Comparison of ENCODE assay signal across 8 cellular contexts in the genomic region with DNA sequence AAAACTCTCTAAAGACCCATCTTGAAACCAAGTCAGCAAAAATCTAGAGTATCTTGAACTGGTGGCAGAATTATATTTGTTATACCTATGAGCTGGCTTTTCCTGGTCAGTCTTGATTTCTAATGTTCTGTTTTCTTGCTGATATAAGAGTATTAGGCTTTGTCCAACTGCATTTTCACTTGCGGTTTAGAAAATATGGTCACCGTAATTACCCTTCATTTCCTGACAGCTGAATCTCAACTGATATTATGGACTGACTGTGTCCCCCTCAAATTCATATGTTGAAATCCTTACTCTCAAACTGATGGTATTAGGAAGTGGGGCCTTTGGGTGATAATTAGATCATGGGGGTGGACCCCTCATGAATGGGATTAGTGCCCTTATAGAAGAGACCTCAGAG.
DNase-seq lines count a peak whose midpoint lies in the region; ATAC-seq, FAIRE-seq and TF ChIP-seq lines count a peak whose summit lies in the region.

No MANE protein-coding gene starts in this region.

- FAIRE-seq in astrocyte (lab: Jason Lieb, UNC): no peak

- 93 to 98% (median 96%) methylated on average over 2 of the region's 2 CpGs for WGBS in ovary, 3 donors

- H3K4me3 Mint-ChIP-seq in CD4-positive, CD25-positive, alpha-beta regulatory T cell: no peak overlapping the region
- peak overlapping the region; percentile 42 for H3K4me3 Mint-ChIP-seq in astrocyte (ENCODE audit: unreplicated experiment)
- peak overlapping the region in 1 of 3 experiments; percentile 13 for H3K4me3 Mint-ChIP-seq in nephron

- POLR2A ChIA-PET in HEK293T (lab: Yijun Ruan, JAX): interaction anchor here (1.0 to 1.5 kb wide), 3 partner anchors 145 to 156 kb away, joined by 3 to 5 read pairs (median 3); no protein-coding TSS in a partner anchor

- H3K27me3 Mint-ChIP-seq in CD4-positive, CD25-positive, alpha-beta regulatory T cell: peaks cover under 1% of the 10 kb centered on the region
- H3K27me3 Mint-ChIP-seq in astrocyte (ENCODE audit: low read depth, unreplicated experiment) (no peaks in the 10 kb centered on the region), nephron (ENCODE audit: low read depth) (no peaks in the 10 kb centered on the region)

- no peaks in the 10 kb centered on the region for H3K36me3 ChIP-seq in CD4-positive, CD25-positive, alpha-beta regulatory T cell (ENCODE audit: control insufficient read depth, insufficient read depth, low read length)
- no peaks in the 10 kb centered on the region for H3K36me3 ChIP-seq in astrocyte (ENCODE audit: insufficient read depth, low read length)
- no peaks in the 10 kb centered on the region for H3K36me3 ChIP-seq in ovary

- no peak for TF ChIP-seq EP300 in ovary (IDR thresholded peaks at IDR 0.05)

- no peaks in the 10 kb centered on the region for H4K20me1 ChIP-seq in astrocyte (ENCODE audit: insufficient read depth, low read length)

- peak overlapping the region; percentile 83 for H2AFZ ChIP-seq in astrocyte (ENCODE audit: low read depth, low read length)

- peak overlapping the region; percentile 61 for H3K4me2 ChIP-seq in astrocyte (ENCODE audit: low read length)

- no peak for DNase-seq in CD4-positive, CD25-positive, alpha-beta regulatory T cell
- DNase-seq in astrocyte (ENCODE audit: low read depth): no peak
- DNase-seq in stimulated activated CD4-positive, alpha-beta T cell treated with anti-CD3 and anti-CD28 coated beads, Interleukin-1b, Interleukin-23, amount 100 ng/mL, for 48 hours: no peak
- DNase-seq in NCI-H2107 (lab: John Stamatoyannopoulos, UW): no peak
- no peak for DNase-seq in HEK293T (ENCODE audit: extremely low spot score)
- no peak for DNase-seq in ovary

- H3K27ac ChIP-seq in CD4-positive, CD25-positive, alpha-beta regulatory T cell (ENCODE audit: insufficient read depth, low read length, poor library complexity, severe bottlenecking): no peak overlapping the region
- H3K27ac ChIP-seq in astrocyte (ENCODE audit: low read depth, low read length) (no peak overlapping the region), ovary (peak overlapping the region in 1 of 2 donors; percentile 68)

- no peak for ATAC-seq in CD4-positive, CD25-positive, alpha-beta regulatory T cell (ENCODE audit: low read depth in 2 of 2)
- peak; percentile 4 for ATAC-seq in HG03135 (IDR thresholded peaks at IDR 0.05; ENCODE audit: unreplicated experiment)

- H3K79me2 ChIP-seq in astrocyte (ENCODE audit: insufficient read depth, low read length): no peaks in the 10 kb centered on the region

- peak overlapping the region; percentile 54 to 96 (median 89) for H3K27ac Mint-ChIP-seq in CD4-positive, CD25-positive, alpha-beta regulatory T cell
- H3K27ac Mint-ChIP-seq in astrocyte (ENCODE audit: unreplicated experiment): peak overlapping the region; percentile 59
- H3K27ac Mint-ChIP-seq in nephron: peak overlapping the region; percentile 78 to 84 (median 82)

- CTCF ChIA-PET in HEK293T (lab: Yijun Ruan, JAX): interaction anchor here (0.6 to 3.7 kb wide), 15 partner anchors 11 to 312 kb away, joined by 3 to 44 read pairs (median 3); no protein-coding TSS in a partner anchor

- TF ChIP-seq POLR2A in ovary (IDR thresholded peaks at IDR 0.05): no peak

- H3K4me1 Mint-ChIP-seq in CD4-positive, CD25-positive, alpha-beta regulatory T cell: peaks cover 0 to 12% (median 9%) of the 10 kb centered on the region in 4 donors
- peaks cover 3% of the 10 kb centered on the region for H3K4me1 Mint-ChIP-seq in astrocyte (ENCODE audit: low read depth, unreplicated experiment)
- peaks cover 15% of the 10 kb centered on the region for H3K4me1 Mint-ChIP-seq in nephron

- intact Hi-C loops in ovary (cut with DNase I): loop anchor here in 1 of 4 donors (10.0 kb wide), 1 partner anchor 145 kb away; no protein-coding TSS in a partner anchor

- H3K36me3 Mint-ChIP-seq in CD4-positive, CD25-positive, alpha-beta regulatory T cell: no peaks in the 10 kb centered on the region
- no peaks in the 10 kb centered on the region for H3K36me3 Mint-ChIP-seq in astrocyte (ENCODE audit: low read depth, unreplicated experiment)
- H3K36me3 Mint-ChIP-seq in nephron (ENCODE audit: low read depth): no peaks in the 10 kb centered on the region

- H3K4me1 ChIP-seq in CD4-positive, CD25-positive, alpha-beta regulatory T cell (ENCODE audit: control insufficient read depth, insufficient read depth, low read length, poor library complexity, severe bottlenecking): peaks cover 5% of the 10 kb centered on the region
- H3K4me1 ChIP-seq in astrocyte (ENCODE audit: insufficient read depth, low read length): peaks cover 7% of the 10 kb centered on the region
- H3K4me1 ChIP-seq in ovary (ENCODE audit: insufficient read depth): no peaks in the 10 kb centered on the region

- H3K9me3 ChIP-seq in CD4-positive, CD25-positive, alpha-beta regulatory T cell (ENCODE audit: control insufficient read depth in 2 of 2, low read length in 2 of 2): no peaks in the 10 kb centered on the region
- H3K9me3 ChIP-seq in astrocyte (ENCODE audit: insufficient read depth, low read depth, low read length) (no peaks in the 10 kb centered on the region), ovary (no peaks in the 10 kb centered on the region)

- H3K9me3 Mint-ChIP-seq in CD4-positive, CD25-positive, alpha-beta regulatory T cell: peaks cover 0 to 3% (median 0%) of the 10 kb centered on the region in 7 donors
- no peaks in the 10 kb centered on the region for H3K9me3 Mint-ChIP-seq in astrocyte (ENCODE audit: unreplicated experiment)
- H3K9me3 Mint-ChIP-seq in nephron: peaks cover 8% of the 10 kb centered on the region

- peak overlapping the region; percentile 37 for H3K9ac ChIP-seq in astrocyte (ENCODE audit: low read length)

- TF ChIP-seq CTCF in astrocyte (IDR thresholded peaks at IDR 0.05; ENCODE audit: insufficient read depth, low read depth, low read length): no peak
- TF ChIP-seq CTCF in nephron (IDR thresholded peaks at IDR 0.05; ENCODE audit: unreplicated experiment in 3 of 3): no peak
- no peak for TF ChIP-seq CTCF in ovary (IDR thresholded peaks at IDR 0.05)

- H3K4me3 ChIP-seq in CD4-positive, CD25-positive, alpha-beta regulatory T cell (ENCODE audit: low read depth, low read length): no peak overlapping the region
- H3K4me3 ChIP-seq in astrocyte (ENCODE audit: insufficient read depth, low read depth, low read length) (no peak overlapping the region), ovary (no peak overlapping the region)

- H3K27me3 ChIP-seq in CD4-positive, CD25-positive, alpha-beta regulatory T cell (ENCODE audit: control insufficient read depth, insufficient read depth, low read length): no peaks in the 10 kb centered on the region
- H3K27me3 ChIP-seq in astrocyte (ENCODE audit: insufficient read depth, low read length) (no peaks in the 10 kb centered on the region), ovary (no peaks in the 10 kb centered on the region)

TF ChIP-seq in HEK293T, 16 proteins besides CTCF, POLR2A, EP300 and RAD21:
- TF ChIP-seq PKNOX1 (IDR thresholded peaks at IDR 0.05): no peak
- TF ChIP-seq FOXK2 (IDR thresholded peaks at IDR 0.05): no peak
- no peak for TF ChIP-seq SUZ12 (IDR thresholded peaks at IDR 0.05)
- TF ChIP-seq TARDBP (IDR thresholded peaks at IDR 0.05): no peak
- no peak for TF ChIP-seq CTBP1 (IDR thresholded peaks at IDR 0.05; ENCODE audit: borderline replicate concordance)
- TF ChIP-seq SP1 (IDR thresholded peaks at IDR 0.05): no peak
- TF ChIP-seq ELF4 (IDR thresholded peaks at IDR 0.05): no peak
- TF ChIP-seq LEF1 (IDR thresholded peaks at IDR 0.05; ENCODE audit: borderline replicate concordance): no peak
